24 cellular contexts compared by ENCODE assay signal in genomic region chr20:58296328-58296837, GRCh38.
"Had no signal": no experiment of that assay in that cellular context is flagged by ENCODE, and none has a peak within 500 bp of the region (broad histone marks: within the 10 kb centered on the region; RNA-seq: fewer than 3 reads in every experiment).

No MANE protein-coding gene starts in this region.

- DNase-seq: effector memory CD4-positive, alpha-beta T cell; foreskin keratinocyte; heart left ventricle; kidney; natural killer cell; pancreas; stimulated activated CD4-positive, alpha-beta T cell treated with anti-CD3 and anti-CD28 coated beads, Interleukin-2, amount 100 ng/mL, for 24 hours; stimulated activated CD4-positive, alpha-beta T cell treated with anti-CD3 and anti-CD28 coated beads, Interleukin-4, amount 100 ng/mL, for 24 hours; stimulated activated naive CD4-positive, alpha-beta T cell treated with Interleukin-2 at 50 U/mL for 16 hours; stomach; thyroid gland; trophoblast cell had no signal

- FAIRE-seq: colon, kidney, pancreas, urothelium cell line had no signal

- H3K36me3 ChIP-seq: pancreas, thyroid gland had no signal

- H3K9me3 ChIP-seq: esophagus muscularis mucosa, gastroesophageal sphincter, heart left ventricle, neutrophil, pancreas, stomach, thyroid gland had no signal

- H3K4me3 Mint-ChIP-seq: memory B cell; natural killer cell; neural crest cell; stimulated activated effector memory CD8-positive, alpha-beta T cell treated with anti-CD3 and anti-CD28 coated beads, Interleukin-12 subunit alpha, Interleukin-12 subunit beta, amount 100 ng/mL, for 72 hours had no signal

- H3K9me3 Mint-ChIP-seq: memory B cell; natural killer cell; neural crest cell; stimulated activated effector memory CD8-positive, alpha-beta T cell treated with anti-CD3 and anti-CD28 coated beads, Interleukin-12 subunit alpha, Interleukin-12 subunit beta, amount 100 ng/mL, for 72 hours had no signal

- H3K27me3 ChIP-seq: esophagus muscularis mucosa, foreskin keratinocyte, gastroesophageal sphincter, heart left ventricle, hepatocyte, pancreas, stomach, thyroid gland had no signal

- H3K4me1 ChIP-seq: foreskin keratinocyte, pancreas, thyroid gland had no signal

- H3K27me3 Mint-ChIP-seq: memory B cell had no signal

- H3K4me2 ChIP-seq: hepatocyte had no signal

- H2AFZ ChIP-seq: hepatocyte had no signal

- H3K4me3 ChIP-seq: esophagus muscularis mucosa, gastroesophageal sphincter, heart left ventricle, hepatocyte, lung, pancreas, stomach, thyroid gland had no signal

- H3K36me3 Mint-ChIP-seq: natural killer cell had no signal

- ATAC-seq: foreskin keratinocyte; gastroesophageal sphincter; heart left ventricle; left lobe of liver; natural killer cell; pancreas; sciatic nerve; stimulated activated effector memory CD8-positive, alpha-beta T cell treated with anti-CD3 and anti-CD28 coated beads, Interleukin-12 subunit alpha, Interleukin-12 subunit beta, amount 100 ng/mL, for 72 hours had no signal

- H3K27ac Mint-ChIP-seq: memory B cell; natural killer cell; stimulated activated effector memory CD8-positive, alpha-beta T cell treated with anti-CD3 and anti-CD28 coated beads, Interleukin-12 subunit alpha, Interleukin-12 subunit beta, amount 100 ng/mL, for 72 hours had no signal

- H3K27ac ChIP-seq: esophagus muscularis mucosa, foreskin keratinocyte, gastroesophageal sphincter, heart left ventricle, hepatocyte, neutrophil, pancreas, stomach, thyroid gland had no signal
